15 cellular contexts compared by ENCODE assay signal in genomic region chr3:99934984-99935797, GRCh38.
A peak's percentile ranks its signal among the peaks of the same experiment; 100 is the strongest.
DNase-seq lines count a peak whose midpoint lies in the region; ATAC-seq, FAIRE-seq and TF ChIP-seq lines count a peak whose summit lies in the region.
"Had no signal": no experiment of that assay in that cellular context is flagged by ENCODE, and none has a peak within 500 bp of the region (broad histone marks: within the 10 kb centered on the region; RNA-seq: fewer than 3 reads in every experiment).

No MANE protein-coding gene starts in this region.

- 7% methylated on average over 3 of the region's 4 CpGs for WGBS in HepG2 (ENCODE audit: low lambda C conversion rate)

- TF ChIP-seq CTCF in LNCaP clone FGC (IDR thresholded peaks at IDR 0.05; ENCODE audit: control insufficient read depth, extremely low read depth, insufficient read depth) (no peak), endothelial cell of umbilical vein (IDR thresholded peaks at IDR 0.05; ENCODE audit: extremely low read depth in 1 of 2, insufficient read depth in 1 of 2, low read depth in 1 of 2, low read length in 2 of 2) (no peak), HepG2 (CRISPR knock-in tag; IDR thresholded peaks at IDR 0.05) (no peak)

- H3K4me1 ChIP-seq in endothelial cell of umbilical vein (ENCODE audit: control insufficient read depth, extremely low read depth, insufficient read depth, low read length): peaks cover 16% of the 10 kb centered on the region
- H3K4me1 ChIP-seq in HepG2 (ENCODE audit: insufficient read depth, low read length): peaks cover 66% of the 10 kb centered on the region
- peaks cover 26 to 32% (median 27%) of the 10 kb centered on the region in 3 donors for H3K4me1 ChIP-seq in skeletal muscle tissue (ENCODE audit: control insufficient read depth in 3 of 3, insufficient read depth in 3 of 3, low read length in 3 of 3)
- no peaks in the 10 kb centered on the region; the same call in 1 of the 2 replicates for H3K4me1 ChIP-seq in SJCRH30

- H3K36me3 ChIP-seq in endothelial cell of umbilical vein (ENCODE audit: control insufficient read depth in 2 of 2, extremely low read depth in 1 of 2, insufficient read depth in 2 of 2, low read length in 2 of 2) (no peaks in the 10 kb centered on the region), HepG2 (replicated peaks in 1 of 2; ENCODE audit: control insufficient read depth in 1 of 2, insufficient read depth in 2 of 2, low read length in 2 of 2) (no peaks in the 10 kb centered on the region), skeletal muscle tissue (ENCODE audit: control insufficient read depth in 3 of 3, insufficient read depth in 3 of 3, low read length in 3 of 3) (peaks cover 0 to 2% (median 0%) of the 10 kb centered on the region in 3 donors), SJCRH30 (no peaks in the 10 kb centered on the region)

- POLR2A ChIA-PET in endothelial cell of umbilical vein (lab: Charles Lee): no interaction called here
- POLR2A ChIA-PET in HepG2 (lab: Yijun Ruan, JAX): interaction anchor here (1.6 kb wide), 1 partner anchor 14 kb away, joined by 4 read pairs; no protein-coding TSS in a partner anchor

- in situ Hi-C loops in HepG2 (cut with HindIII; ENCODE audit: extremely low pct_ligation_motif_present, low pct_unique_long_range_greater_than_20kb): no loop called here

- H3K4me3 ChIP-seq in LNCaP clone FGC (ENCODE audit: low read depth, low read length) (no peak overlapping the region), endothelial cell of umbilical vein (replicated peaks in 1 of 3; ENCODE audit: insufficient read depth in 1 of 3, low read depth in 1 of 3, low read length in 3 of 3) (no peak overlapping the region), HepG2 (replicated peaks in 1 of 3; ENCODE audit: insufficient read depth in 1 of 3, low read depth in 2 of 3, low read length in 3 of 3) (no peak overlapping the region), skeletal muscle tissue (ENCODE audit: low read length in 3 of 3) (no peak overlapping the region), SJCRH30 (no peak overlapping the region)

- H3K9ac ChIP-seq in endothelial cell of umbilical vein (replicated peaks; ENCODE audit: extremely low read depth, insufficient read depth, low read length) (no peak overlapping the region), HepG2 (ENCODE audit: insufficient read depth, low read depth, low read length) (peak overlapping the region; percentile 50), skeletal muscle tissue (ENCODE audit: low read depth in 1 of 3, low read length in 3 of 3) (no peak overlapping the region)

- TF ChIP-seq POLR2A in endothelial cell of umbilical vein (IDR thresholded peaks at IDR 0.05; ENCODE audit: low read depth, low read length) (no peak), HepG2 (IDR thresholded peaks at IDR 0.05; ENCODE audit: insufficient read depth in 1 of 2, low read depth in 2 of 2, low read length in 2 of 2) (no peak)

- no peak overlapping the region for H3K4me2 ChIP-seq in endothelial cell of umbilical vein (ENCODE audit: insufficient read depth, low read length)
- peak overlapping the region; percentile 33 for H3K4me2 ChIP-seq in HepG2 (ENCODE audit: low read depth, low read length)

- TF ChIP-seq EP300 in HepG2 (IDR thresholded peaks at IDR 0.05; ENCODE audit: low read depth in 2 of 2, low read length in 2 of 2) (peak; percentile 63 to 66; a peak in 3 of 4 replicates), HepG2 (CRISPR knock-in tag; IDR thresholded peaks at IDR 0.05; ENCODE audit: borderline replicate concordance) (peak; percentile 23; the same call in 1 of the 2 replicates)

- H2AFZ ChIP-seq in endothelial cell of umbilical vein (ENCODE audit: low read depth, low read length): peak overlapping the region; percentile 26
- H2AFZ ChIP-seq in HepG2 (ENCODE audit: low read length): peak overlapping the region; percentile 48

- H3K9me1 ChIP-seq in endothelial cell of umbilical vein (replicated peaks; ENCODE audit: control insufficient read depth, extremely low read depth, insufficient read depth, low read length): no peaks in the 10 kb centered on the region

- peak; percentile 93 for ATAC-seq in HepG2
- no peak for ATAC-seq in GM19455 (IDR thresholded peaks at IDR 0.05; ENCODE audit: unreplicated experiment)
- ATAC-seq: activated CD8-positive, alpha-beta T cell treated with anti-CD3 and anti-CD28 coated beads for 36 hours; activated naive CD4-positive, alpha-beta T cell treated with anti-CD3 and anti-CD28 coated beads, Interleukin-2, amount 50 U/mL, for 72 hours; naive thymus-derived CD4-positive, alpha-beta T cell had no signal

- H3K27me3 ChIP-seq in endothelial cell of umbilical vein (ENCODE audit: control insufficient read depth in 2 of 2, insufficient read depth in 2 of 2, low read length in 2 of 2) (no peaks in the 10 kb centered on the region), HepG2 (ENCODE audit: control insufficient read depth in 1 of 2, insufficient read depth in 2 of 2, low read length in 2 of 2) (no peaks in the 10 kb centered on the region), skeletal muscle tissue (ENCODE audit: control insufficient read depth in 3 of 3, insufficient read depth in 3 of 3, low read length in 3 of 3) (no peaks in the 10 kb centered on the region), SJCRH30 (no peaks in the 10 kb centered on the region)

- dilution Hi-C loops in endothelial cell of umbilical vein (cut with MboI; ENCODE audit: extremely low pct_ligation_motif_present, low sequenced_read_pairs): no loop called here

- intact Hi-C loops in endothelial cell of umbilical vein (cut with micrococcal nuclease) (no loop called here), HepG2 (cut with micrococcal nuclease; ENCODE audit: unreplicated experiment) (loop anchor here (5.0 kb wide), 1 partner anchor 142 kb away; no protein-coding TSS in a partner anchor)

- BruUV-seq in endothelial cell of umbilical vein (replicated peaks; lab: Mats Ljungman, UMichigan): no TSS peak
- BruUV-seq in HepG2 (replicated peaks; lab: Mats Ljungman, UMichigan): no TSS peak

- H3K9me3 ChIP-seq in endothelial cell of umbilical vein (replicated peaks; ENCODE audit: control insufficient read depth, insufficient read depth, low read length) (no peaks in the 10 kb centered on the region), HepG2 (ENCODE audit: low read length) (no peaks in the 10 kb centered on the region), skeletal muscle tissue (ENCODE audit: control insufficient read depth in 3 of 3, low read length in 3 of 3) (no peaks in the 10 kb centered on the region), SJCRH30 (replicated peaks) (no peaks in the 10 kb centered on the region)

- CTCF ChIA-PET in endothelial cell of umbilical vein (lab: Charles Lee) (interaction anchor here (1.0 to 1.7 kb wide), 4 partner anchors 18 to 319 kb away, joined by 4 to 5 read pairs (median 4); no protein-coding TSS in a partner anchor), HepG2 (lab: Yijun Ruan, JAX; ENCODE audit: low intra/inter-chr PET ratio, low total read pairs) (no interaction called here)

- no peak for TF ChIP-seq RAD21 in HepG2 (CRISPR knock-in tag; IDR thresholded peaks at IDR 0.05)

- H4K20me1 ChIP-seq in endothelial cell of umbilical vein (replicated peaks; ENCODE audit: control insufficient read depth, extremely low read depth, insufficient read depth, low read length): no peaks in the 10 kb centered on the region
- no peaks in the 10 kb centered on the region for H4K20me1 ChIP-seq in HepG2 (ENCODE audit: insufficient read depth, low read length)

- FAIRE-seq in endothelial cell of umbilical vein (lab: Jason Lieb, UNC): no peak
- peak; percentile 60 for FAIRE-seq in HepG2 (lab: Jason Lieb, UNC)

- H3K79me2 ChIP-seq in endothelial cell of umbilical vein (ENCODE audit: control insufficient read depth, insufficient read depth, low read length) (no peaks in the 10 kb centered on the region), HepG2 (ENCODE audit: insufficient read depth, low read length) (no peaks in the 10 kb centered on the region)

- DNase-seq in LNCaP clone FGC (ENCODE audit: low read depth) (peak; percentile 4), endothelial cell of umbilical vein (ENCODE audit: low read depth, low spot score) (peak; percentile 76), HepG2 (ENCODE audit: low spot score) (peak; percentile 92), NCI-H1048 (lab: John Stamatoyannopoulos, UW) (no peak), SJCRH30 (no peak), AG08395 (ENCODE audit: low spot score) (no peak)
- DNase-seq: activated CD8-positive, alpha-beta T cell treated with anti-CD3 and anti-CD28 coated beads for 36 hours; CD4-positive, alpha-beta memory T cell; KBM-7; naive thymus-derived CD4-positive, alpha-beta T cell; NCI-H2081 treated with DMSO at 0.1 percent for 48 hours; stimulated activated CD4-positive, alpha-beta T cell treated with anti-CD3 and anti-CD28 coated beads, Interleukin-15, amount 100 ng/mL, for 24 hours had no signal

- H3K27ac ChIP-seq in endothelial cell of umbilical vein (ENCODE audit: insufficient read depth, low read depth, low read length): no peak overlapping the region
- H3K27ac ChIP-seq in HepG2 (ENCODE audit: extremely low read length, insufficient read depth, low read length): peak overlapping the region; percentile 60
- H3K27ac ChIP-seq in skeletal muscle tissue (ENCODE audit: low read depth, low read length): peak overlapping the region; percentile 2
- H3K27ac ChIP-seq in SJCRH30: no peak overlapping the region

TF ChIP-seq in endothelial cell of umbilical vein, 7 proteins besides CTCF, POLR2A, EP300 and RAD21:
- TF ChIP-seq EZH2 (IDR thresholded peaks at IDR 0.05; ENCODE audit: borderline replicate concordance, low read depth, low read length, severe bottlenecking): no peak
- TF ChIP-seq POLR2AphosphoS5 (IDR thresholded peaks at IDR 0.05; ENCODE audit: insufficient read depth, low read depth, low read length): no peak
- no peak for TF ChIP-seq GATA2 (IDR thresholded peaks at IDR 0.05; ENCODE audit: insufficient read depth, insufficient read length, low read depth, low read length)
- TF ChIP-seq MYC (IDR thresholded peaks at IDR 0.05; ENCODE audit: low read depth, low read length): no peak

TF ChIP-seq in HepG2, 621 proteins besides CTCF, POLR2A, EP300 and RAD21 (continues in another document):
- no peak for TF ChIP-seq KMT2A (CRISPR knock-in tag; IDR thresholded peaks at IDR 0.05)
- TF ChIP-seq HNRNPUL1 (IDR thresholded peaks at IDR 0.05; ENCODE audit: low read depth, low read length): no peak
- no peak for TF ChIP-seq PAF1 (CRISPR knock-in tag; IDR thresholded peaks at IDR 0.05)
- no peak for TF ChIP-seq JUNB (CRISPR knock-in tag; IDR thresholded peaks at IDR 0.05; ENCODE audit: borderline replicate concordance)
- TF ChIP-seq ZNF572 (CRISPR knock-in tag; IDR thresholded peaks at IDR 0.05): no peak
- no peak for TF ChIP-seq RNF2 (conservative IDR thresholded peaks at IDR 0.05; ENCODE audit: low read depth)
- TF ChIP-seq SP140L (CRISPR knock-in tag; IDR thresholded peaks at IDR 0.05; ENCODE audit: borderline replicate concordance): no peak

Comparison
In these comparisons a context has a peak if more than half of its experiments do, and no peak if none do; other contexts are left out.
1. DNase-seq: peak in LNCaP clone FGC (single experiment), endothelial cell of umbilical vein (single experiment) and HepG2 (single experiment); none in NCI-H1048 (single experiment), SJCRH30 (0 of 2) and AG08395 (single experiment).
2. H3K27ac ChIP-seq: peak in HepG2 (single experiment) and skeletal muscle tissue (single experiment); none in endothelial cell of umbilical vein (single experiment) and SJCRH30 (single experiment).